9 cellular contexts compared by ENCODE assay signal in the genomic region with DNA sequence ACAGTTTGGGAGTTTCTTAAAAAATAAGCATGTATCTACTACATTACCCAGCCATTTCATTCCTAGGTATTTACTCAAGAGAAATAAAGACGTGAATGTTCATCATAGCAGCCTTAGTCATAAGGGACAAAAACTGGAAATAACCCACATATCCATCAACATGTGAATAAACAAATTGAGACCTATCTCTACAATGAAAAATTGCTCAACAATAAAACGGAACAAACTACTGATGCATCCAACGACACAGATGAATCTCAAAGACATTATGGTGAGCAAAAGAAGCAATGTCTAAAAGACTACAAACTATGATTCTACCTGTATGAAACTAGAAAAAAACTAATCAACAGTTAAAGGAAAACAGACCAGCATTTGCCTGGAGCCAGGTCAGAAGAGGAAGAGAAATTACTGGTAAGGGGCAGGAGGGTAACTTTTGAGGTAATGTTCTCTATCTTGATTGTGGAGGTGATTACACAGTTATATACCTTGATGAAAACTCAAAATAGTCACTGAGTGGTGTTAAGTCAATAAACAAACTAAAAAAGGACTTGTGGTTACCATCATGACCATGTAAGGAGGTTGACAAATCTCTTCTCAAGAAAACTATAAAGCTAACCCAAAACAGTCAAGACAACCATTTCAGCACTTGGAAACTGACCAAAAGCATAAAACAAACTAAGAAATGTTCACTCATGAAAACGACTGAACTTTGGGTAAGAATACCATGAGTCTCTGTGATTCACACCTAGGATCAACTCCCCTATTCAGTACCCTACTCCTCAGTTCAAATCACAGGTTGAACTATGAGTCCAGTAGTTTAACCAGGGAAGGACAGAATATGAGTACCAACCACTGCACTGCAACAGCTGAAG. TPM values are rescaled to one million over a fixed set of nuclear protein-coding genes. Genes with fewer than 3 reads are reported as not detected.
DNase-seq lines count a peak whose midpoint lies in the region; ATAC-seq and TF ChIP-seq lines count a peak whose summit lies in the region.
"Had no signal": no experiment of that assay in that cellular context is flagged by ENCODE, and none has a peak within 500 bp of the region (broad histone marks: within the 10 kb centered on the region; RNA-seq: fewer than 3 reads in every experiment).

No MANE protein-coding gene starts in this region.

- no peaks in the 10 kb centered on the region for H3K27me3 ChIP-seq in brain microvascular endothelial cell (replicated peaks)

- peaks cover 46% of the 10 kb centered on the region for H3K4me1 Mint-ChIP-seq in activated T-cell treated with anti-CD3 and anti-CD28 coated beads, Interleukin-2, amount 50 U/mL, for 72 hours (ENCODE audit: low read depth)
- peaks cover 59% of the 10 kb centered on the region for H3K4me1 Mint-ChIP-seq in stimulated activated memory B cell treated with anti-CD40 and anti-IgM and Interleukin-4, amounts not matched to agents 10 μg/mL and 1 μg/mL and 100 μg/mL, for 72 hours

- no peak overlapping the region for H3K4me3 ChIP-seq in brain microvascular endothelial cell (ENCODE audit: low read depth, low read length)

- peaks cover 3 to 10% of the 10 kb centered on the region in 2 donors for H3K36me3 Mint-ChIP-seq in activated T-cell treated with anti-CD3 and anti-CD28 coated beads, Interleukin-2, amount 50 U/mL, for 72 hours (ENCODE audit: insufficient read depth in 2 of 2)
- no peaks in the 10 kb centered on the region for H3K36me3 Mint-ChIP-seq in stimulated activated memory B cell treated with anti-CD40 and anti-IgM and Interleukin-4, amounts not matched to agents 10 μg/mL and 1 μg/mL and 100 μg/mL, for 72 hours

- H3K27ac Mint-ChIP-seq in activated T-cell treated with anti-CD3 and anti-CD28 coated beads, Interleukin-2, amount 50 U/mL, for 72 hours: peak overlapping the region; percentile 92
- peak overlapping the region; percentile 72 for H3K27ac Mint-ChIP-seq in stimulated activated memory B cell treated with anti-CD40 and anti-IgM and Interleukin-4, amounts not matched to agents 10 μg/mL and 1 μg/mL and 100 μg/mL, for 72 hours

- in situ Hi-C loops in brain microvascular endothelial cell (cut with HindIII; ENCODE audit: low pct_ligation_motif_present, low sequenced_read_pairs): no loop called here

- no peak overlapping the region for H3K27ac ChIP-seq in brain microvascular endothelial cell

- H3K4me3 Mint-ChIP-seq in activated T-cell treated with anti-CD3 and anti-CD28 coated beads, Interleukin-2, amount 50 U/mL, for 72 hours: peak overlapping the region in 1 of 2 donors; percentile 51
- peak overlapping the region; percentile 13 for H3K4me3 Mint-ChIP-seq in stimulated activated memory B cell treated with anti-CD40 and anti-IgM and Interleukin-4, amounts not matched to agents 10 μg/mL and 1 μg/mL and 100 μg/mL, for 72 hours

- ATAC-seq in activated T-cell treated with anti-CD3 and anti-CD28 coated beads, Interleukin-2, amount 50 U/mL, for 72 hours (replicated peaks in 1 of 2): peak; percentile 88
- ATAC-seq in HG03108 (IDR thresholded peaks at IDR 0.05; ENCODE audit: unreplicated experiment) (peak; percentile 54), HG03025 (IDR thresholded peaks at IDR 0.05; ENCODE audit: low FRiP score, unreplicated experiment) (no peak)
- peak; percentile 49 for ATAC-seq in stimulated activated memory B cell treated with anti-CD40 and anti-IgM and Interleukin-4, amounts not matched to agents 10 μg/mL and 1 μg/mL and 100 μg/mL, for 72 hours

- no peaks in the 10 kb centered on the region for H3K36me3 ChIP-seq in brain microvascular endothelial cell (replicated peaks)

- no peaks in the 10 kb centered on the region for H3K9me3 Mint-ChIP-seq in activated T-cell treated with anti-CD3 and anti-CD28 coated beads, Interleukin-2, amount 50 U/mL, for 72 hours
- no peaks in the 10 kb centered on the region for H3K9me3 Mint-ChIP-seq in stimulated activated memory B cell treated with anti-CD40 and anti-IgM and Interleukin-4, amounts not matched to agents 10 μg/mL and 1 μg/mL and 100 μg/mL, for 72 hours

- no peak for TF ChIP-seq CTCF in brain microvascular endothelial cell (IDR thresholded peaks at IDR 0.05; ENCODE audit: low read depth, low read length, missing control alignments)

- DNase-seq in activated T-cell treated with anti-CD3 and anti-CD28 coated beads, Interleukin-2, amount 50 U/mL, for 72 hours: peak in 1 of 2 donors; percentile 4
- DNase-seq in activated T-cell treated with anti-CD3 and anti-CD28 coated beads, Interleukin-2, amount 50 U/mL, for 1 hour: no peak
- peak; percentile 9 for DNase-seq in brain microvascular endothelial cell
- no peak for DNase-seq in NCI-H1417 treated with DMSO at 0.1 percent for 48 hours (lab: John Stamatoyannopoulos, UW)
- no peak for DNase-seq in GDM1 (lab: John Stamatoyannopoulos, UW)
- DNase-seq: Calu3 had no signal

- no peaks in the 10 kb centered on the region for H3K27me3 Mint-ChIP-seq in activated T-cell treated with anti-CD3 and anti-CD28 coated beads, Interleukin-2, amount 50 U/mL, for 72 hours (ENCODE audit: low read depth)
- H3K27me3 Mint-ChIP-seq in stimulated activated memory B cell treated with anti-CD40 and anti-IgM and Interleukin-4, amounts not matched to agents 10 μg/mL and 1 μg/mL and 100 μg/mL, for 72 hours: no peaks in the 10 kb centered on the region

RNA-seq across cellular contexts. Expression of a gene that starts 10.4 kb away (rescaled TPM):
- total RNA-seq in activated T-cell treated with anti-CD3 and anti-CD28 coated beads, Interleukin-2, amount 50 U/mL, for 72 hours: 10 to 100 TPM; 62.8 to 76.5 TPM

RNA-seq across cellular contexts. Expression of a gene that starts 26.4 kb away (rescaled TPM):
- 10 to 100 TPM; 19.6 to 20.8 TPM for total RNA-seq in activated T-cell treated with anti-CD3 and anti-CD28 coated beads, Interleukin-2, amount 50 U/mL, for 72 hours
